7 cellular contexts compared by ENCODE assay signal in the genomic region with DNA sequence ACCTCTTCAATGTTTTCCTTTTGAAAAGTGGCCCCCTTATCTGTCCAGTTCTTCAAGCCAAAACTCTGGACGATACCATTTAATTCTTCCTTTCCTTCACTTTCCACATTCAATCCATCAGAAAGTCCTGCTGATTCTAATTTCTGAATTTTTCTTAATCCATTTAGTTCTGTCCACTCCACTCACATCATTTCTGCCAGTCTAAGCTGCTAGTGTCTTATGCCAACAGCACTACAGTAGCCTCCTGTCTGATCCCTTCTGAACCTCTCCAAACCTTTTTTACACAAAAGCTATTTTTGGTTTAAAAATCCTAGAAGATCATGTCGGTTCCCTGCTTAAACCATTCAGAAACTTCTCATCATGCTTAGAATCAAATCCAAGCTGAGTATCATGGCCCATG. TPM values are rescaled to one million over a fixed set of nuclear protein-coding genes. Genes with fewer than 3 reads are reported as not detected.
"Had no signal": no experiment of that assay in that cellular context is flagged by ENCODE, and none has a peak within 500 bp of the region (broad histone marks: within the 10 kb centered on the region; RNA-seq: fewer than 3 reads in every experiment).

No MANE protein-coding gene starts in this region.

- H3K27ac Mint-ChIP-seq: GM23338, H9, HFFc6 had no signal

- H3K4me3 Mint-ChIP-seq: GM23338, H9, HFFc6 had no signal

- DNase-seq: GM23248, GOT3, H7, H9, HCEC 1CT, HFFc6 had no signal

- H3K9me3 Mint-ChIP-seq: GM23338, H9 had no signal

- H3K4me1 Mint-ChIP-seq: GM23338, H9 had no signal

RNA-seq across cellular contexts. Expression of a gene that starts 24.5 kb away (rescaled TPM):
- total RNA-seq: GM23248 had no signal
